Comparison of ENCODE assay signal across 31 cellular contexts in the genomic region with DNA sequence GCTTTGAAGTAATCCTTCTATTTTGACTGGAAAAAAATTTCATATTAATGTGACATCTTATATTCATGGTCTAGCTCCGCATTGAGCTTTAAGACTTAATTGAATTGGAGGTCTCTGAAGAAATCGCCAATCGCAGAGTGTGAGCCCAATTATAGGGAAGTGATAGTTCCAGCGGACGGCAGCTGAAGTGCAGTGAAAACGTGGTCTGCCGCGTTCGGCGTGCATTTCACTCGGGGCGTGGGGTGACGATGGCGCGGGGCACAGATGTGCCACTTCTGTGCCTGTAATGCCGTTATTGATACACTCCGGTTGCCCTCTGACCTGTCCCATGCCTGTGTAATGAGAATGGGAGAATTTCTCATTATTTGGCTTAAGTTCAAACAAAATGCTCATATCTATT.
"Had no signal": no experiment of that assay in that cellular context is flagged by ENCODE, and none has a peak within 500 bp of the region (broad histone marks: within the 10 kb centered on the region; RNA-seq: fewer than 3 reads in every experiment).

No MANE protein-coding gene starts in this region.

- ATAC-seq: left colon; left lung; lower lobe of right lung; natural killer cell; right lobe of liver; stimulated activated naive CD8-positive, alpha-beta T cell treated with anti-CD3 and anti-CD28 coated beads, Interleukin-15, Interleukin-2, amounts not matched to agents 100 U/mL and 50 U/mL, for 24 hours had no signal

- H3K4me1 ChIP-seq: left lung, lower lobe of right lung, neural progenitor cell, parathyroid adenoma, right atrium auricular region, stomach, thyroid gland, transverse colon, upper lobe of left lung, vagina had no signal

- H3K27me3 ChIP-seq: left lung, neural progenitor cell, neutrophil, right atrium auricular region, right lobe of liver, stomach, testis, thyroid gland, transverse colon, upper lobe of left lung, vagina had no signal

- H3K79me2 ChIP-seq: parathyroid adenoma had no signal

- H3K4me3 ChIP-seq: left lung, lower lobe of right lung, neural progenitor cell, right atrium auricular region, right lobe of liver, smooth muscle cell, stomach, testis, thyroid gland, transverse colon, upper lobe of left lung, vagina had no signal

- H2AFZ ChIP-seq: neural progenitor cell, parathyroid adenoma had no signal

- H3K9me3 Mint-ChIP-seq: immature natural killer cell; mesothelial cell of epicardium; naive B cell; natural killer cell; nephron progenitor cell; stimulated activated naive B cell treated with anti-CD40 and anti-IgM and Interleukin-4, amounts not matched to agents 10 μg/mL and 1 μg/mL and 100 μg/mL, for 72 hours had no signal

- H3K27ac ChIP-seq: left lung, lower lobe of right lung, neural progenitor cell, neutrophil, parathyroid adenoma, right atrium auricular region, right lobe of liver, stomach, testis, thyroid gland, transverse colon, upper lobe of left lung, vagina had no signal

- H3K4me2 ChIP-seq: neural progenitor cell, smooth muscle cell had no signal

- H3K4me3 Mint-ChIP-seq: immature natural killer cell; mesothelial cell of epicardium; naive B cell; natural killer cell; nephron progenitor cell; neural progenitor cell; stimulated activated naive B cell treated with anti-CD40 and anti-IgM and Interleukin-4, amounts not matched to agents 10 μg/mL and 1 μg/mL and 100 μg/mL, for 72 hours had no signal

- DNase-seq: hypothalamus; immature natural killer cell; kidney; left colon; left lung; lower lobe of right lung; mammary epithelial cell; mesendoderm; naive B cell; natural killer cell; nephron progenitor cell; occipital lobe; right lobe of liver; stimulated activated CD4-positive, alpha-beta T cell treated with anti-CD3 and anti-CD28 coated beads, Interleukin-1b, Interleukin-23, amount 100 ng/mL, for 48 hours; stimulated activated CD4-positive, alpha-beta T cell treated with anti-CD3 and anti-CD28 coated beads, Interleukin-2, amount 100 ng/mL, for 48 hours; stimulated activated CD4-positive, alpha-beta T cell treated with anti-CD3 and anti-CD28 coated beads, Interleukin-4, amount 100 ng/mL, for 4 hours; stimulated activated CD8-positive, alpha-beta memory T cell treated with anti-CD3 and anti-CD28 coated beads, Interleukin-4, amount 100 ng/mL, for 48 hours; stimulated activated naive B cell treated with anti-CD40 and anti-IgM and Interleukin-4, amounts not matched to agents 10 μg/mL and 1 μg/mL and 100 μg/mL, for 72 hours; stimulated activated naive CD8-positive, alpha-beta T cell treated with anti-CD3 and anti-CD28 coated beads, Interleukin-15, Interleukin-2, amounts not matched to agents 100 U/mL and 50 U/mL, for 24 hours; stomach; testis; thyroid gland; transverse colon had no signal

- H3K9ac ChIP-seq: neural progenitor cell, parathyroid adenoma had no signal

- H3K4me1 Mint-ChIP-seq: immature natural killer cell; mesothelial cell of epicardium; naive B cell; natural killer cell; neural progenitor cell; stimulated activated naive B cell treated with anti-CD40 and anti-IgM and Interleukin-4, amounts not matched to agents 10 μg/mL and 1 μg/mL and 100 μg/mL, for 72 hours had no signal

- H3K27ac Mint-ChIP-seq: immature natural killer cell; mesothelial cell of epicardium; natural killer cell; nephron progenitor cell; neural progenitor cell; stimulated activated naive B cell treated with anti-CD40 and anti-IgM and Interleukin-4, amounts not matched to agents 10 μg/mL and 1 μg/mL and 100 μg/mL, for 72 hours had no signal

- H3K36me3 Mint-ChIP-seq: immature natural killer cell; mesothelial cell of epicardium; naive B cell; natural killer cell; neural progenitor cell; stimulated activated naive B cell treated with anti-CD40 and anti-IgM and Interleukin-4, amounts not matched to agents 10 μg/mL and 1 μg/mL and 100 μg/mL, for 72 hours had no signal
